14 cellular contexts compared by ENCODE assay signal in the genomic region with DNA sequence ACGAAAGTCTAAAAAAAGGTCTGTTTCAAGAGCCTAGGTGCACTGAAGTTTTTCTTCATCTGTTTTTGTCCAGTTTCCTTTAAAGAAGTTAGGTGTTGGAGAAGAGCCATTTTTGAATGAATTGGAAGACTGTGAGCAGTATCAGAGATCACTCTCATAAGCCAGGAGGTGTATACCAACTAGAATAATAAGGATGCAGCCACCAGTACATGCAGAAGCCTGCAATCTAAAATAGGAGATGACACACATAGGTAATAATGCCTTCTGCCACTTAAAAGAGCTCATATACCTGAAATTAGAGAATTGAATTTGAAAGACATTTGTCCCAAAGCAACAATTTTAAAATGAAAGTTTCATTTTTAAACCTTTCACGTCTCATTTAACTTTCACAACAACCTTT.
DNase-seq lines count a peak whose midpoint lies in the region; ATAC-seq and TF ChIP-seq lines count a peak whose summit lies in the region.
"Had no signal": no experiment of that assay in that cellular context is flagged by ENCODE, and none has a peak within 500 bp of the region (broad histone marks: within the 10 kb centered on the region; RNA-seq: fewer than 3 reads in every experiment).

No MANE protein-coding gene starts in this region.

- TF ChIP-seq CTCF in esophagus squamous epithelium (IDR thresholded peaks at IDR 0.05) (no peak), thyroid gland (IDR thresholded peaks at IDR 0.05) (no peak)

- H3K27ac ChIP-seq in SJSA1 (peak overlapping the region; percentile 34; the same call in 1 of the 2 replicates), esophagus squamous epithelium (peak overlapping the region; percentile 4 to 66 (median 62)), thyroid gland (peak overlapping the region in 2 of 3 donors; percentile 46 to 53)
- H3K27ac ChIP-seq: KMS-11, WERI-Rb-1 had no signal

- peaks cover 4% of the 10 kb centered on the region for H3K36me3 ChIP-seq in SJSA1
- H3K36me3 ChIP-seq in esophagus squamous epithelium = no peaks in the 10 kb centered on the region
- H3K36me3 ChIP-seq in thyroid gland = no peaks in the 10 kb centered on the region
- H3K36me3 ChIP-seq: adrenal gland, WERI-Rb-1 had no signal

- ATAC-seq in GM18868 (IDR thresholded peaks at IDR 0.05; ENCODE audit: unreplicated experiment) (no peak), HG02884 (IDR thresholded peaks at IDR 0.05; ENCODE audit: unreplicated experiment) (no peak)

- H3K4me1 ChIP-seq in SJSA1 (replicated peaks) (peaks cover 40% of the 10 kb centered on the region), esophagus squamous epithelium (peaks cover 16 to 46% (median 31%) of the 10 kb centered on the region in 3 donors), thyroid gland (peaks cover 14 to 22% of the 10 kb centered on the region in 2 donors)

- no peaks in the 10 kb centered on the region for H3K9me3 ChIP-seq in SJSA1 (replicated peaks)
- no peaks in the 10 kb centered on the region for H3K9me3 ChIP-seq in esophagus squamous epithelium
- no peaks in the 10 kb centered on the region for H3K9me3 ChIP-seq in thyroid gland
- H3K9me3 ChIP-seq: adrenal gland had no signal

- H3K27me3 Mint-ChIP-seq in activated naive CD4-positive, alpha-beta T cell treated with anti-CD3 and anti-CD28 coated beads for 36 hours (ENCODE audit: low read depth) = no peaks in the 10 kb centered on the region

- H3K4me3 Mint-ChIP-seq in activated naive CD4-positive, alpha-beta T cell treated with anti-CD3 and anti-CD28 coated beads for 36 hours = peak overlapping the region; percentile 43

- no peaks in the 10 kb centered on the region for H3K9me3 Mint-ChIP-seq in activated naive CD4-positive, alpha-beta T cell treated with anti-CD3 and anti-CD28 coated beads for 36 hours

- intact Hi-C loops in activated naive CD4-positive, alpha-beta T cell treated with anti-CD3 and anti-CD28 coated beads for 36 hours (cut with micrococcal nuclease) = loop anchor here (2.0 to 5.0 kb wide), 3 partner anchors 15 to 830 kb away; no protein-coding TSS in a partner anchor
- intact Hi-C loops in esophagus squamous epithelium (cut with DNase I) (no loop called here), thyroid gland (cut with DNase I) (no loop called here)

- in situ Hi-C loops in KBM-7 (cut with MboI; ENCODE audit: low pct_unique_long_range_greater_than_20kb, low sequenced_read_pairs) = no loop called here

- H3K36me3 Mint-ChIP-seq in activated naive CD4-positive, alpha-beta T cell treated with anti-CD3 and anti-CD28 coated beads for 36 hours (ENCODE audit: low read depth) = no peaks in the 10 kb centered on the region

- WGBS in esophagus squamous epithelium, 2 donors = 43 to 47% methylated on average over 2 of the region's 2 CpGs
- WGBS in thyroid gland, 2 donors = 54 to 58% methylated on average over 2 of the region's 2 CpGs

- TF ChIP-seq POLR2A in esophagus squamous epithelium (IDR thresholded peaks at IDR 0.05) (no peak), thyroid gland (IDR thresholded peaks at IDR 0.05) (no peak)

- H3K27ac Mint-ChIP-seq in activated naive CD4-positive, alpha-beta T cell treated with anti-CD3 and anti-CD28 coated beads for 36 hours = peak overlapping the region; percentile 60

- H3K4me1 Mint-ChIP-seq in activated naive CD4-positive, alpha-beta T cell treated with anti-CD3 and anti-CD28 coated beads for 36 hours (ENCODE audit: low read depth) = peaks cover 63% of the 10 kb centered on the region

- H3K4me3 ChIP-seq in SJSA1 (no peak overlapping the region), esophagus squamous epithelium (no peak overlapping the region), thyroid gland (replicated peaks in 1 of 3) (no peak overlapping the region)
- H3K4me3 ChIP-seq: adrenal gland had no signal

- H3K27me3 ChIP-seq in SJSA1 (replicated peaks) (no peaks in the 10 kb centered on the region), esophagus squamous epithelium (no peaks in the 10 kb centered on the region), thyroid gland (no peaks in the 10 kb centered on the region)
- H3K27me3 ChIP-seq: adrenal gland had no signal

- DNase-seq in activated naive CD4-positive, alpha-beta T cell treated with anti-CD3 and anti-CD28 coated beads for 36 hours = no peak
- DNase-seq in activated naive CD4-positive, alpha-beta T cell (lab: John Stamatoyannopoulos, UW) = no peak
- DNase-seq in SJSA1 (ENCODE audit: low read depth in 1 of 2, low spot score in 2 of 2) = no peak
- no peak for DNase-seq in esophagus squamous epithelium (lab: John Stamatoyannopoulos, UW)
- no peak for DNase-seq in thyroid gland
- no peak for DNase-seq in KBM-7
- DNase-seq: effector CD8-positive, alpha-beta T cell; HCEC 1CT; stimulated activated CD4-positive, alpha-beta T cell treated with anti-CD3 and anti-CD28 coated beads, Interleukin-4, amount 100 ng/mL, for 1 hour; WERI-Rb-1 had no signal

- CTCF ChIA-PET in activated naive CD4-positive, alpha-beta T cell treated with anti-CD3 and anti-CD28 coated beads for 36 hours (lab: Charles Lee) = interaction anchor here (0.9 to 3.7 kb wide), 6 partner anchors 17 to 161 kb away, joined by 3 to 15 read pairs (median 4); no protein-coding TSS in a partner anchor
